Comparison of ENCODE assay signal across 8 cellular contexts in the genomic region with DNA sequence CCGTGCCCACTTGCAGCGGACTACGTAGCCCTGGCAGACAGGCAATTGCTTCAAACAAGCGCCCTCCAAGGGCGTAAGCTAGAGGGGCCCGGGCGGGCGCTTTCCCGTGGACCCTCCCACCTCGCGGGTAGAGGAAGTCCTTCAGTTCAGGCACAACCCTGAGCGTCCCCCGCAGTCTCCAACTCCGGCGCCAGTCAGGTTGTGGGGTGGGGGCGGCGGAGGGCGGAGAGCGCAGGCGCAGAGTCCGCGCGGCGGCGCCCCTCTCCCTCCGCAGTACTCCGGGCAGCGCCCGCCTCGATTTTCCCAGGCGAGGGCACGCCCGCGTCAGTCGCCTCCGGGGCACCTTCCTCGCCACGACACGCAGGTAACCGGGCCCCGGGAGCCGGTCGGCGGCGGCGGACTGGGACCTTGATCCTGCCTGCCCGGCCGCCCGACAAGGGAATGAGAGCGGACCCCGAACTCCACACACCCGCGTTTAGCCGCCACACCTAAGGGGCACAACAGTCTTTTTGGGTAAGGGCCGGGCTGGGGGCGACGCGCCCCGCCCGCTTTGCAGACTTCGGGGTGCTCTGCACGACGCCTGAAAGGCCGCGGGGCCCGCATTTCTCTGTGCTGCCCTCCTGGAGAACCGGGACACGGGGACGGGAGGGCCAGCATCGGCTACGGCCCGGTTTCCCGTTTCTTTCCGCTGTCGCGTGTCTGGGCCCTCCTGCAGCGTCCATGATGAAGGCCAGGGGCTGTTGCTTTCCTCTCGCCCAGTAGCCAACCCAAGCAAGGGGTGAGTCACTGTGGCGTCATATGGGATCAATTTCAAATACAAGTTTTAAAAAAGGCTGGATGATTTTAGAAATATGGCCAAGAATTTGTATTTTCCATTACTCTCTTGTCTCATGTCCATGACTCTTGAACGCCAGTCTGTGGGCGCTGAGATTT. TPM values are rescaled to one million over a fixed set of nuclear protein-coding genes. Genes with fewer than 3 reads are reported as not detected.
DNase-seq lines count a peak whose midpoint lies in the region; ATAC-seq and TF ChIP-seq lines count a peak whose summit lies in the region.

Gene SLC35G2, plus strand, starts transcription at position 276 of the 933 bp plus-strand sequence. CDS start 35,335 bp downstream, outside the sequence.

- peaks cover 22% of the 10 kb centered on the region for H3K27me3 Mint-ChIP-seq in activated B cell treated with CpG ODN at 0.5 μM for 24 hours

- H3K4me3 Mint-ChIP-seq in activated B cell treated with CpG ODN at 0.5 μM for 24 hours = peak within 1 kb of the TSS; percentile 89

- H3K9me3 Mint-ChIP-seq in activated B cell treated with CpG ODN at 0.5 μM for 24 hours = peaks cover 5% of the 10 kb centered on the region

- peak within 1 kb of the TSS; percentile 67 to 92 for H3K27ac ChIP-seq in coronary artery

- DNase-seq in ACHN (peak; percentile 75), NCI-H146 treated with DMSO at 0.1 percent for 48 hours (lab: John Stamatoyannopoulos, UW; ENCODE audit: unreplicated experiment) (peak; percentile 90), activated B cell treated with CpG ODN at 0.5 μM for 24 hours (peak; percentile 42), coronary artery (ENCODE audit: low spot score) (peak; percentile 75), kidney tubule cell (ENCODE audit: low spot score) (peak; percentile 65)
- DNase-seq in stimulated activated CD4-positive, alpha-beta T cell treated with anti-CD3 and anti-CD28 coated beads, Interleukin-12 subunit alpha, Interleukin-12 subunit beta, amount 100 ng/mL, for 4 hours = peak; percentile 28

- in situ Hi-C loops in ACHN (cut with HindIII; ENCODE audit: low pct_ligation_motif_present, low pct_unique_long_range_greater_than_20kb, low sequenced_read_pairs) = no loop called here

- POLR2A ChIA-PET in activated B cell treated with CpG ODN at 0.5 μM for 24 hours (lab: Charles Lee) = interaction anchor here (1.1 to 2.1 kb wide), 3 partner anchors 43 to 67 kb away, joined by 4 to 22 read pairs (median 14); partner anchors contain the start of genes NCK1 and STAG1

- no peaks in the 10 kb centered on the region for H3K36me3 Mint-ChIP-seq in activated B cell treated with CpG ODN at 0.5 μM for 24 hours (ENCODE audit: low read depth)

- CTCF ChIA-PET in activated B cell treated with CpG ODN at 0.5 μM for 24 hours (lab: Charles Lee) = no interaction called here

- peak within 1 kb of the TSS; percentile 87 for H3K27ac Mint-ChIP-seq in activated B cell treated with CpG ODN at 0.5 μM for 24 hours

- ATAC-seq in GM19351 (IDR thresholded peaks at IDR 0.05; ENCODE audit: unreplicated experiment) = peak; percentile 49
- ATAC-seq in activated B cell treated with CpG ODN at 0.5 μM for 24 hours (ENCODE audit: low read depth) = peak; percentile 67
- ATAC-seq in HG02678 (IDR thresholded peaks at IDR 0.05; ENCODE audit: unreplicated experiment) = no peak

- intact Hi-C loops in activated B cell treated with CpG ODN at 0.5 μM for 24 hours (cut with micrococcal nuclease) = loop anchor here (1.0 to 5.0 kb wide), 6 partner anchors 43 to 625 kb away; partner anchors contain the start of genes NCK1, PCCB and STAG1

- peak within 1 kb of the TSS; percentile 85 for H3K4me3 ChIP-seq in coronary artery

- no peak for TF ChIP-seq CTCF in activated B cell treated with CpG ODN at 0.5 μM for 24 hours (IDR thresholded peaks at IDR 0.05)
- TF ChIP-seq CTCF in coronary artery (IDR thresholded peaks at IDR 0.05) = no peak

- H3K4me1 Mint-ChIP-seq in activated B cell treated with CpG ODN at 0.5 μM for 24 hours = peaks cover 22% of the 10 kb centered on the region

RNA-seq across cellular contexts. Expression of gene SLC35G2, which starts in this region (rescaled TPM):
- 4.2 and 4.3 TPM in 2 replicates for total RNA-seq in activated B cell treated with CpG ODN at 0.5 μM for 24 hours

Comparison
In these comparisons a context has a peak if more than half of its experiments do, and no peak if none do; other contexts are left out.
1. DNase-seq: peak in every context shown above with its lines; median percentile 90 in NCI-H146 treated with DMSO at 0.1 percent for 48 hours; 75 in ACHN; 75 in coronary artery; 65 in kidney tubule cell; 42 in activated B cell treated with CpG ODN at 0.5 μM for 24 hours; 28 in stimulated activated CD4-positive, alpha-beta T cell treated with anti-CD3 and anti-CD28 coated beads, Interleukin-12 subunit alpha, Interleukin-12 subunit beta, amount 100 ng/mL, for 4 hours.